Comparison of ENCODE assay signal across 14 cellular contexts in genomic region chr1:8082945-8083344, GRCh38. TPM values are rescaled to one million over a fixed set of nuclear protein-coding genes. Genes with fewer than 3 reads are reported as not detected.
DNase-seq lines count a peak whose midpoint lies in the region; ATAC-seq and TF ChIP-seq lines count a peak whose summit lies in the region.
"Had no signal": no experiment of that assay in that cellular context is flagged by ENCODE, and none has a peak within 500 bp of the region (broad histone marks: within the 10 kb centered on the region; RNA-seq: fewer than 3 reads in every experiment).

No MANE protein-coding gene starts in this region.

- H3K4me3 ChIP-seq in transverse colon = no peak overlapping the region
- H3K4me3 ChIP-seq: GM23338 had no signal

- no peak for TF ChIP-seq CTCF in chondrocyte (IDR thresholded peaks at IDR 0.05)
- no peak for TF ChIP-seq CTCF in transverse colon (IDR thresholded peaks at IDR 0.05)

- peaks cover 4% of the 10 kb centered on the region for H3K36me3 Mint-ChIP-seq in chondrocyte (ENCODE audit: low read depth)

- H3K27ac Mint-ChIP-seq in chondrocyte (ENCODE audit: unreplicated experiment) = peak overlapping the region; percentile 76
- H3K27ac Mint-ChIP-seq: dendritic cell treated with granulocyte-macrophage colony-stimulating factor and Interleukin-4, amounts not matched to agents 40 ng/mL and 50 ng/mL, for 4 days; GM23338; nephron progenitor cell had no signal

- no peaks in the 10 kb centered on the region for H3K9me3 ChIP-seq in transverse colon

- no peaks in the 10 kb centered on the region for H3K9me3 Mint-ChIP-seq in chondrocyte (ENCODE audit: low read depth)
- H3K9me3 Mint-ChIP-seq: dendritic cell treated with granulocyte-macrophage colony-stimulating factor and Interleukin-4, amounts not matched to agents 40 ng/mL and 50 ng/mL, for 4 days; GM23338 had no signal

- H3K27me3 Mint-ChIP-seq in chondrocyte (ENCODE audit: low read depth) = no peaks in the 10 kb centered on the region

- TF ChIP-seq POLR2A in transverse colon (IDR thresholded peaks at IDR 0.05) = no peak

- H3K27me3 ChIP-seq in transverse colon = no peaks in the 10 kb centered on the region

- WGBS in transverse colon (ENCODE audit: low coverage in 1 of 2), 2 donors = 38 to 48% methylated on average over 1 to 2 of the region's 2 CpGs

- in situ Hi-C loops in transverse colon (cut with MboI; ENCODE audit: low pct_ligation_motif_present in 1 of 4, low pct_unique_long_range_greater_than_20kb in 1 of 4, low sequenced_read_pairs in 3 of 4) = no loop called here

- TF ChIP-seq EP300 in transverse colon (IDR thresholded peaks at IDR 0.05; ENCODE audit: low read depth) = no peak

- no peak overlapping the region for H3K4me3 Mint-ChIP-seq in chondrocyte (ENCODE audit: unreplicated experiment)
- H3K4me3 Mint-ChIP-seq: dendritic cell treated with granulocyte-macrophage colony-stimulating factor and Interleukin-4, amounts not matched to agents 40 ng/mL and 50 ng/mL, for 4 days; GM23338; nephron progenitor cell had no signal

- intact Hi-C loops in transverse colon (cut with DNase I; ENCODE audit: low total_unique reads) = no loop called here

- H3K27ac ChIP-seq in transverse colon = peak overlapping the region; percentile 3 to 58 (median 55)

- H3K4me1 ChIP-seq in transverse colon = peaks cover 7 to 27% (median 16%) of the 10 kb centered on the region in 4 donors

- peaks cover 47% of the 10 kb centered on the region for H3K4me1 Mint-ChIP-seq in chondrocyte (ENCODE audit: low read depth)

- H3K36me3 ChIP-seq in transverse colon = no peaks in the 10 kb centered on the region

- ATAC-seq in left lobe of liver (peak; percentile 85), GM21723 (IDR thresholded peaks at IDR 0.05; ENCODE audit: unreplicated experiment) (no peak)
- ATAC-seq: GM23338 had no signal

- peak; percentile 93 for DNase-seq in HT1080 (ENCODE audit: low read depth)
- no peak for DNase-seq in chondrocyte (ENCODE audit: low spot score)
- DNase-seq in left lobe of liver (ENCODE audit: low spot score) = peak; percentile 56
- DNase-seq in transverse colon = no peak
- DNase-seq in NCI-H1092 treated with DMSO at 0.1 percent for 48 hours (lab: John Stamatoyannopoulos, UW) = no peak
- no peak for DNase-seq in hepatic stellate cell (ENCODE audit: low spot score)
- DNase-seq: activated CD4-positive, alpha-beta T cell treated with anti-CD3 and anti-CD28 coated beads for 4 hours; activated gamma-delta T cell treated with Interleukin-2 at 50 U/mL for 16 hours; NCI-H510A; nephron progenitor cell; SIG-M5 had no signal

RNA-seq across cellular contexts. Expression of gene ERRFI1, which starts 56.8 kb away (rescaled TPM):
- total RNA-seq in HT1080 (2014; rRNA removed; shearing (Covaris generic)) = 143 and 169 TPM in 2 replicates
- 293 and 378 TPM in 2 replicates for polyA plus RNA-seq in HT1080 (2015; cell fraction: cytosol; rRNA removed)
- polyA plus RNA-seq in HT1080 (2015; cell fraction: nucleus; rRNA removed) = 266 and 294 TPM in 2 replicates
- total RNA-seq in chondrocyte = 26.4 to 305 TPM (median 303 TPM) in 3 replicates
- 316 TPM for total RNA-seq in left lobe of liver
- 100 to 1,000 TPM in 1 of 4 donors, 10 to 100 TPM in 2, 1 to 10 TPM in 1; 10.0 to 101 (median 70.0) TPM for total RNA-seq in transverse colon

Comparison
In these comparisons a context has a peak if more than half of its experiments do, and no peak if none do; other contexts are left out.
1. DNase-seq: peak in HT1080 (single experiment) and left lobe of liver (single experiment); none in chondrocyte (single experiment), transverse colon (single experiment), NCI-H1092 treated with DMSO at 0.1 percent for 48 hours (single experiment) and hepatic stellate cell (single experiment).